1 cellular context compared by ENCODE assay signal in genomic region chr2:3194828-3195227, GRCh38.
A peak's percentile ranks its signal among the peaks of the same experiment; 100 is the strongest.
TF ChIP-seq lines count a peak whose summit lies in the region.

No MANE protein-coding gene starts in this region.

TF ChIP-seq in GM12878, 131 proteins besides CTCF, POLR2A, EP300 and RAD21 (continued from another document):
- TF ChIP-seq BCL3 (IDR thresholded peaks at IDR 0.05; ENCODE audit: borderline replicate concordance, insufficient read depth, low read depth, low read length, poor library complexity, severe bottlenecking) (peak; percentile 85), ETV6 (conservative IDR thresholded peaks at IDR 0.05 in 1 of 2, IDR thresholded peaks at IDR 0.05 in 1 of 2; ENCODE audit: borderline replicate concordance in 1 of 2, low read depth in 1 of 2) (no peak)
